Comparison of ENCODE assay signal across 8 cellular contexts in the genomic region with DNA sequence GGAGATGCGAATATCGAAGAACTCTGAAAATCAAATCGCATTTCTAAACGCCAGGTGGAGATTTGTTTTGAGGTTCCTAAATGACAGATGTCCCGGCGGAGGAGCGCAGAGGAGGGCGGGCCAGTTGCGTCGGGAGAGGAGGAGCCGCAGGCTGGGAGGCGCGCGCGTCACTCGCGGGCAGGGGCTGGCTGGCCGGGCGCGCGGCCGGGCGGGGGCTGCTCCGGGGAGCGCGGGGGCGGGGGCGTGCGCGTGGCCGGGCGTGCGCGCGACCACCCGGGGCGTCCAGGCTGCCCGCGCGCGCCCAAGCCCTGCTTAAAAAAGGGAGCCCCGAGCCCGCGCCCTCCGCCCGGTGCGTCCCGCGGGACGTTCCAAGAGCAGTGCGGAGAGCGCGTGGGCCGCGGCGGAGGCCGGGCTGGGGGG. TPM values are rescaled to one million over a fixed set of nuclear protein-coding genes. Genes with fewer than 3 reads are reported as not detected.
DNase-seq lines count a peak whose midpoint lies in the region; ATAC-seq, FAIRE-seq and TF ChIP-seq lines count a peak whose summit lies in the region.

No MANE protein-coding gene starts in this region.

- no peaks in the 10 kb centered on the region for H3K79me2 ChIP-seq in OCI-LY1 (ENCODE audit: insufficient read depth, low read length)

- H3K4me3 ChIP-seq in OCI-LY1 (ENCODE audit: low read depth, low read length, poor library complexity, severe bottlenecking), result peak overlapping the region; percentile 65
- peak overlapping the region; percentile 49 for H3K4me3 ChIP-seq in epithelial cell of esophagus (ENCODE audit: low read length)
- peak overlapping the region; percentile 50 for H3K4me3 ChIP-seq in mucosa of descending colon

- H3K9me2 ChIP-seq in OCI-LY1 (ENCODE audit: low read depth, low read length), result no peaks in the 10 kb centered on the region

- FAIRE-seq in HTR-8/SVneo (lab: Jason Lieb, UNC), result peak; percentile 69

- H3K4me2 ChIP-seq in OCI-LY1 (ENCODE audit: low read length), result peak overlapping the region; percentile 96

- peak; percentile 88 for ATAC-seq in mucosa of descending colon

- TF ChIP-seq CTCF in GM20000 (IDR thresholded peaks at IDR 0.05; ENCODE audit: extremely low read depth, missing control alignments), result no peak
- TF ChIP-seq CTCF in OCI-LY1 (IDR thresholded peaks at IDR 0.05; ENCODE audit: low read length), result no peak
- TF ChIP-seq CTCF in epithelial cell of esophagus (IDR thresholded peaks at IDR 0.05; ENCODE audit: insufficient read depth, low read depth, low read length, missing control alignments), result no peak
- no peak for TF ChIP-seq CTCF in mucosa of descending colon (IDR thresholded peaks at IDR 0.05)

- H3K27me3 ChIP-seq in OCI-LY1 (ENCODE audit: insufficient read depth, low read length), result no peaks in the 10 kb centered on the region; the same call in 1 of the 2 replicates

- H3F3A ChIP-seq in OCI-LY1 (ENCODE audit: insufficient read depth, low read length), result no peaks in the 10 kb centered on the region

- H3K27ac ChIP-seq in OCI-LY1 (ENCODE audit: low read depth, low read length, poor library complexity, severe bottlenecking), result no peak overlapping the region

- intact Hi-C loops in mucosa of descending colon (cut with DNase I, micrococcal nuclease), result no loop called here

- H2AFZ ChIP-seq in OCI-LY1 (ENCODE audit: low read length), result no peak overlapping the region

- DNase-seq in COLO668 (lab: John Stamatoyannopoulos, UW; ENCODE audit: unreplicated experiment), result peak; percentile 99
- peak; percentile 97 for DNase-seq in GM20000 (ENCODE audit: low spot score)
- DNase-seq in HTR-8/SVneo (ENCODE audit: insufficient read length, low spot score), result peak; percentile 92
- peak; percentile 78 for DNase-seq in activated T-cell treated with anti-CD3 and anti-CD28 coated beads for 24 hours (ENCODE audit: low read depth)
- DNase-seq in epithelial cell of esophagus (ENCODE audit: low read depth), result peak; percentile 86
- peak; percentile 91 to 94 (median 91) for DNase-seq in mucosa of descending colon
- peak; percentile 76 for DNase-seq in stimulated activated CD8-positive, alpha-beta memory T cell treated with anti-CD3 and anti-CD28 coated beads, Interleukin-4, amount 100 ng/mL, for 24 hours (ENCODE audit: low read depth)

- no peaks in the 10 kb centered on the region for H3K9me3 ChIP-seq in OCI-LY1 (ENCODE audit: low read length)
- H3K9me3 ChIP-seq in mucosa of descending colon, result no peaks in the 10 kb centered on the region

- no peaks in the 10 kb centered on the region for H4K20me1 ChIP-seq in OCI-LY1 (ENCODE audit: insufficient read depth, low read length)

- H3K36me3 ChIP-seq in OCI-LY1 (ENCODE audit: insufficient read depth, low read length) (no peaks in the 10 kb centered on the region), mucosa of descending colon (ENCODE audit: low read depth) (no peaks in the 10 kb centered on the region)

- H3K9ac ChIP-seq in OCI-LY1 (ENCODE audit: low read length), result peak overlapping the region; percentile 65

- H3K4me1 ChIP-seq in OCI-LY1 (ENCODE audit: insufficient read depth, low read length, severe bottlenecking) (peaks cover 13% of the 10 kb centered on the region), mucosa of descending colon (ENCODE audit: low read depth) (peaks cover 20% of the 10 kb centered on the region)

RNA-seq across cellular contexts. Expression of gene H3-3A, which starts 47.3 kb away (rescaled TPM):
- total RNA-seq in mucosa of descending colon, result 100 to 1,000 TPM; 466 to 839 (median 627) TPM
